In genomic region chr19:18436651-18437478, GRCh38 we compare ENCODE assay signal across 8 cellular contexts. TPM values are rescaled to one million over a fixed set of nuclear protein-coding genes. Genes with fewer than 3 reads are reported as not detected.
DNase-seq lines count a peak whose midpoint lies in the region; ATAC-seq and TF ChIP-seq lines count a peak whose summit lies in the region.

No MANE protein-coding gene starts in this region.

- H3K4me1 ChIP-seq in SJSA1 (replicated peaks) = peaks cover 24% of the 10 kb centered on the region

- in situ Hi-C loops in ACHN (cut with HindIII; ENCODE audit: low pct_ligation_motif_present, low pct_unique_long_range_greater_than_20kb, low sequenced_read_pairs) = no loop called here
- in situ Hi-C loops in GM18951 (cut with MboI; ENCODE audit: low sequenced_read_pairs, unreplicated experiment) = no loop called here

- H3K9me3 ChIP-seq in SJSA1 (replicated peaks) = 0 out of 2 replicates have a peak, but pooled peaks cover 3% of the 10 kb centered on the region

- no peak overlapping the region for H3K27ac ChIP-seq in SJSA1

- peak overlapping the region; percentile 54 for H3K4me3 ChIP-seq in Jurkat, Clone E6-1 (ENCODE audit: low read length)
- H3K4me3 ChIP-seq in SJSA1 = peak overlapping the region; percentile 38

- peak; percentile 18 for TF ChIP-seq POLR2A in GM18951 (IDR thresholded peaks at IDR 0.05; ENCODE audit: extremely low read depth, insufficient read depth, insufficient read length)

- no peaks in the 10 kb centered on the region for H3K36me3 ChIP-seq in SJSA1

- DNase-seq in ACHN = peak; percentile 86
- peak; percentile 79 for DNase-seq in Jurkat, Clone E6-1 (ENCODE audit: low read depth, low spot score)
- DNase-seq in SJSA1 (ENCODE audit: low read depth in 1 of 2, low spot score in 2 of 2) = peak; percentile 59 to 88
- peak; percentile 85 for DNase-seq in activated gamma-delta T cell treated with Interleukin-2 at 50 U/mL for 16 hours
- peak; percentile 81 for DNase-seq in Right ventricle myocardium superior
- DNase-seq in posterior vena cava (ENCODE audit: low spot score) = peak; percentile 91

- no peaks in the 10 kb centered on the region for H3K27me3 ChIP-seq in SJSA1 (replicated peaks)

- intact Hi-C loops in Right ventricle myocardium superior (cut with DNase I) (no loop called here), posterior vena cava (cut with DNase I) (no loop called here)

- ATAC-seq in Right ventricle myocardium superior (ENCODE audit: poor library complexity) (peak; percentile 60), GM21619 (IDR thresholded peaks at IDR 0.05; ENCODE audit: unreplicated experiment) (no peak)

RNA-seq across cellular contexts. Expression of gene ISYNA1, which starts 1.1 kb away (rescaled TPM):
- polyA plus RNA-seq in Jurkat, Clone E6-1 (2012; ENCODE audit: insufficient read depth, insufficient read length) = 5.0 TPM
- 2.0 and 5.4 TPM in 2 replicates for total RNA-seq in SJSA1 (2014; rRNA removed; shearing (Covaris generic))
- total RNA-seq in Right ventricle myocardium superior (26.0 TPM), posterior vena cava (10 to 100 TPM; 27.5 to 28.1 TPM)

RNA-seq across cellular contexts. Expression of gene SSBP4, which starts 17.7 kb away (rescaled TPM):
- 148 TPM for polyA plus RNA-seq in Jurkat, Clone E6-1 (2012; ENCODE audit: insufficient read depth, insufficient read length)
- 18.9 and 43.4 TPM in 2 replicates for total RNA-seq in SJSA1 (2014; rRNA removed; shearing (Covaris generic))
- total RNA-seq in Right ventricle myocardium superior (30.4 TPM), posterior vena cava (10 to 100 TPM; 54.4 to 56.9 TPM)

RNA-seq across cellular contexts. Expression of gene LRRC25, which starts 39.4 kb away (rescaled TPM):
- not detected for polyA plus RNA-seq in Jurkat, Clone E6-1 (2012; ENCODE audit: insufficient read depth, insufficient read length)
- total RNA-seq in SJSA1 (2014; rRNA removed; shearing (Covaris generic)) = not detected in 2 replicates
- total RNA-seq in Right ventricle myocardium superior (3.6 TPM), posterior vena cava (10 to 100 TPM in 1 of 2 donors, 1 to 10 TPM in 1; 6.8 to 16.8 TPM)

RNA-seq across cellular contexts. Expression of gene GDF15, which starts 50.9 kb away (rescaled TPM):
- polyA plus RNA-seq in Jurkat, Clone E6-1 (2012; ENCODE audit: insufficient read depth, insufficient read length) = not detected
- 12.4 and 21.9 TPM in 2 replicates for total RNA-seq in SJSA1 (2014; rRNA removed; shearing (Covaris generic))
- total RNA-seq in Right ventricle myocardium superior (0.54 TPM), posterior vena cava (1 to 10 TPM; 3.1 to 4.5 TPM)
